Comparison of ENCODE assay signal across 8 cellular contexts in genomic region chr3:14401692-14402303, GRCh38. TPM values are rescaled to one million over a fixed set of nuclear protein-coding genes. Genes with fewer than 3 reads are reported as not detected.
DNase-seq lines count a peak whose midpoint lies in the region; ATAC-seq lines count a peak whose summit lies in the region.

No MANE protein-coding gene starts in this region.

- H3K9me3 ChIP-seq in CD8-positive, alpha-beta memory T cell (ENCODE audit: low read length), result no peaks in the 10 kb centered on the region
- no peaks in the 10 kb centered on the region for H3K9me3 ChIP-seq in endocrine pancreas (ENCODE audit: control insufficient read depth, low read length)
- no peaks in the 10 kb centered on the region for H3K9me3 ChIP-seq in neuron (ENCODE audit: low read length)

- H3K27me3 ChIP-seq in CD8-positive, alpha-beta memory T cell (ENCODE audit: insufficient read depth, low read length, poor library complexity, severe bottlenecking), result no peaks in the 10 kb centered on the region
- H3K27me3 ChIP-seq in endocrine pancreas (ENCODE audit: control insufficient read depth, insufficient read depth, low read length), result no peaks in the 10 kb centered on the region
- peaks cover 4% of the 10 kb centered on the region for H3K27me3 ChIP-seq in neuron (ENCODE audit: insufficient read depth, low read length)

- H3K36me3 Mint-ChIP-seq in CD8-positive, alpha-beta memory T cell, result peaks cover 0 to 11% (median 4%) of the 10 kb centered on the region in 3 donors

- no peak overlapping the region for H3K27ac ChIP-seq in CD8-positive, alpha-beta memory T cell (ENCODE audit: low read depth, low read length)

- H3K4me1 ChIP-seq in CD8-positive, alpha-beta memory T cell (ENCODE audit: insufficient read depth, low read length), result peaks cover 45% of the 10 kb centered on the region
- H3K4me1 ChIP-seq in endocrine pancreas (ENCODE audit: control insufficient read depth, insufficient read depth, low read length) (no peaks in the 10 kb centered on the region), neuron (ENCODE audit: insufficient read depth, low read length) (peaks cover 16% of the 10 kb centered on the region)

- CTCF ChIA-PET in CD8-positive, alpha-beta memory T cell (lab: Charles Lee), result interaction anchor here (0.6 to 6.5 kb wide), 15 partner anchors 10 to 506 kb away, joined by 3 to 73 read pairs (median 7); partner anchors contain the start of genes LSM3 and XPC

- peak overlapping the region; percentile 47 for H3K4me3 ChIP-seq in CD8-positive, alpha-beta memory T cell (ENCODE audit: low read length)
- no peak overlapping the region for H3K4me3 ChIP-seq in endocrine pancreas (ENCODE audit: control insufficient read depth, insufficient read depth, low read length)
- peak overlapping the region; percentile 54 for H3K4me3 ChIP-seq in neuron (ENCODE audit: low read length)

- DNase-seq in CD8-positive, alpha-beta memory T cell, result no peak
- peak; percentile 43 for DNase-seq in NCI-H526 treated with DMSO at 0.1 percent for 48 hours (lab: John Stamatoyannopoulos, UW)
- no peak for DNase-seq in middle frontal gyrus (ENCODE audit: extremely low spot score, low spot score)

- POLR2A ChIA-PET in CD8-positive, alpha-beta memory T cell (lab: Charles Lee), result interaction anchor here (0.7 to 4.3 kb wide), 9 partner anchors 23 to 249 kb away, joined by 3 to 66 read pairs (median 4); partner anchors contain the start of genes CCDC174, LSM3 and XPC

- H3K27me3 Mint-ChIP-seq in CD8-positive, alpha-beta memory T cell, result no peaks in the 10 kb centered on the region

- H2AFZ ChIP-seq in neuron (ENCODE audit: low read depth, low read length), result peak overlapping the region; percentile 93

- H3K36me3 ChIP-seq in CD8-positive, alpha-beta memory T cell (ENCODE audit: insufficient read depth, low read length), result no peaks in the 10 kb centered on the region
- no peaks in the 10 kb centered on the region for H3K36me3 ChIP-seq in endocrine pancreas (ENCODE audit: control insufficient read depth, insufficient read depth, low read length)
- H3K36me3 ChIP-seq in neuron (ENCODE audit: insufficient read depth, low read length), result no peaks in the 10 kb centered on the region

- ATAC-seq in GM18861 (IDR thresholded peaks at IDR 0.05; ENCODE audit: unreplicated experiment) (no peak), HG03354 (IDR thresholded peaks at IDR 0.05; ENCODE audit: poor library complexity, severe bottlenecking, unreplicated experiment) (no peak)
- ATAC-seq in activated CD4-positive, CD25-positive, alpha-beta regulatory T cell treated with anti-CD3 and anti-CD28 coated beads, Interleukin-2, amount 50 U/mL, for 24 hours, result no peak

- H3K9me3 Mint-ChIP-seq in CD8-positive, alpha-beta memory T cell, result no peaks in the 10 kb centered on the region

- H3K4me1 Mint-ChIP-seq in CD8-positive, alpha-beta memory T cell, result peaks cover 53 to 55% (median 54%) of the 10 kb centered on the region in 3 donors

- peak overlapping the region; percentile 91 to 99 (median 97) for H3K4me3 Mint-ChIP-seq in CD8-positive, alpha-beta memory T cell

- H3K27ac Mint-ChIP-seq in CD8-positive, alpha-beta memory T cell, result peak overlapping the region; percentile 83 to 99 (median 97)

- peak overlapping the region; percentile 76 for H3K9ac ChIP-seq in endocrine pancreas (ENCODE audit: control insufficient read depth, insufficient read depth, low read length)

RNA-seq across cellular contexts. Expression of gene SLC6A6, which starts 0.6 kb away (rescaled TPM):
- 10 to 100 TPM; 44.5 to 44.6 TPM for total RNA-seq in CD8-positive, alpha-beta memory T cell
- 6.6 TPM for polyA plus RNA-seq in CD8-positive, alpha-beta memory T cell
